Comparison of ENCODE assay signal across 8 cellular contexts in genomic region chr2:45909677-45910191, GRCh38.
A peak's percentile ranks its signal among the peaks of the same experiment; 100 is the strongest.
DNase-seq lines count a peak whose midpoint lies in the region; ATAC-seq, FAIRE-seq and TF ChIP-seq lines count a peak whose summit lies in the region.

No MANE protein-coding gene starts in this region.

- ATAC-seq in GM18499 (IDR thresholded peaks at IDR 0.05; ENCODE audit: insufficient read depth, unreplicated experiment) (peak; percentile 88), GM21825 (IDR thresholded peaks at IDR 0.05; ENCODE audit: unreplicated experiment) (peak; percentile 88)

- no peak overlapping the region for H3K4me3 Mint-ChIP-seq in glutamatergic neuron (ENCODE audit: unreplicated experiment)

- DNase-seq in MV-4-11 (lab: John Stamatoyannopoulos, UW) (peak; percentile 71), keratinocyte (ENCODE audit: low read depth, low spot score) (peak; percentile 84), foreskin fibroblast (no peak), colonic mucosa (no peak), glutamatergic neuron (no peak), spleen (no peak)

- FAIRE-seq in keratinocyte (lab: Jason Lieb, UNC), result peak; percentile 96

- H3K4me1 Mint-ChIP-seq in glutamatergic neuron (ENCODE audit: low read depth, unreplicated experiment), result peaks cover 14% of the 10 kb centered on the region

- H3K36me3 Mint-ChIP-seq in glutamatergic neuron (ENCODE audit: unreplicated experiment), result no peaks in the 10 kb centered on the region

- H3K27ac Mint-ChIP-seq in glutamatergic neuron (ENCODE audit: unreplicated experiment), result no peak overlapping the region

- peaks cover 15% of the 10 kb centered on the region for H3K27me3 Mint-ChIP-seq in glutamatergic neuron (ENCODE audit: unreplicated experiment)

- 35 to 55% (median 39%) methylated on average over 5 of the region's 5 CpGs for WGBS in spleen, 5 donors

- H3K27ac ChIP-seq in keratinocyte (ENCODE audit: control insufficient read depth, insufficient read depth, low read length) (no peak overlapping the region), colonic mucosa (no peak overlapping the region), spleen (peak overlapping the region in 4 of 8 donors; percentile 28 to 61 (median 50))

- H3K79me2 ChIP-seq in keratinocyte (ENCODE audit: control insufficient read depth, insufficient read depth, low read length), result no peaks in the 10 kb centered on the region

- no peak for TF ChIP-seq POLR2A in spleen (IDR thresholded peaks at IDR 0.05)

- H3K4me2 ChIP-seq in keratinocyte (ENCODE audit: control insufficient read depth, extremely low read depth, insufficient read depth, low read depth, low read length), result peak overlapping the region; percentile 15

- H3K4me3 ChIP-seq in keratinocyte (ENCODE audit: control insufficient read depth in 2 of 3, extremely low read depth in 1 of 3, insufficient read depth in 2 of 3, low read depth in 1 of 3, low read length in 3 of 3) (no peak overlapping the region), foreskin fibroblast (ENCODE audit: low read depth in 1 of 2, low read length in 2 of 2) (no peak overlapping the region), colonic mucosa (no peak overlapping the region), spleen (no peak overlapping the region)

- dilution Hi-C loops in keratinocyte (cut with MboI; ENCODE audit: extremely low pct_ligation_motif_present, low sequenced_read_pairs), result no loop called here

- no peak for TF ChIP-seq CTCF in keratinocyte (optimal IDR thresholded peaks at IDR 0.05 in 1 of 3, IDR thresholded peaks at IDR 0.05 in 1 of 3, conservative IDR thresholded peaks at IDR 0.05 in 1 of 3; ENCODE audit: extremely low read depth in 1 of 3, insufficient read depth in 2 of 3, low read length in 3 of 3)
- TF ChIP-seq CTCF in foreskin fibroblast (IDR thresholded peaks at IDR 0.05; ENCODE audit: low read depth, low read length), result no peak
- TF ChIP-seq CTCF in colonic mucosa (IDR thresholded peaks at IDR 0.05), result no peak
- no peak for TF ChIP-seq CTCF in glutamatergic neuron (IDR thresholded peaks at IDR 0.05; ENCODE audit: partially characterized antibody, unreplicated experiment)
- no peak for TF ChIP-seq CTCF in spleen (IDR thresholded peaks at IDR 0.05 in 8 of 11, conservative IDR thresholded peaks at IDR 0.05 in 3 of 11)

- H3K9me1 ChIP-seq in keratinocyte (ENCODE audit: control insufficient read depth, extremely low read depth, insufficient read depth, low read length), result peaks cover 2% of the 10 kb centered on the region

- no peaks in the 10 kb centered on the region for H3K36me3 ChIP-seq in keratinocyte (ENCODE audit: control insufficient read depth in 2 of 2, extremely low read depth in 1 of 2, insufficient read depth in 2 of 2, low read length in 2 of 2)
- no peaks in the 10 kb centered on the region for H3K36me3 ChIP-seq in colonic mucosa
- no peaks in the 10 kb centered on the region for H3K36me3 ChIP-seq in spleen

- H3K9ac ChIP-seq in keratinocyte (ENCODE audit: control insufficient read depth, extremely low read depth, insufficient read depth, low read length), result no peak overlapping the region
- H3K9ac ChIP-seq in colonic mucosa (ENCODE audit: low read depth in 2 of 2, low read length in 2 of 2), result no peak overlapping the region

- intact Hi-C loops in colonic mucosa (cut with DNase I) (no loop called here), spleen (cut with DNase I; ENCODE audit: low total_unique reads) (no loop called here)

- no peaks in the 10 kb centered on the region for H4K20me1 ChIP-seq in keratinocyte (ENCODE audit: control insufficient read depth, extremely low read depth, insufficient read depth, low read length)

- H3K9me3 ChIP-seq in keratinocyte (ENCODE audit: control insufficient read depth, low read depth, low read length) (no peaks in the 10 kb centered on the region), colonic mucosa (no peaks in the 10 kb centered on the region), spleen (no peaks in the 10 kb centered on the region)

- no peak overlapping the region for H2AFZ ChIP-seq in keratinocyte (ENCODE audit: control insufficient read depth, low read length)

- H3K9me3 Mint-ChIP-seq in glutamatergic neuron (ENCODE audit: unreplicated experiment), result peaks cover 4% of the 10 kb centered on the region

- H3K27me3 ChIP-seq in keratinocyte (ENCODE audit: control insufficient read depth, extremely low read depth, insufficient read depth, low read length) (no peaks in the 10 kb centered on the region), colonic mucosa (no peaks in the 10 kb centered on the region), spleen (replicated peaks in 1 of 7) (no peaks in the 10 kb centered on the region)

- H3K4me1 ChIP-seq in keratinocyte (ENCODE audit: control insufficient read depth, extremely low read depth, insufficient read depth, low read length) (peaks cover 29% of the 10 kb centered on the region), colonic mucosa (no peaks in the 10 kb centered on the region), spleen (peaks cover 3 to 36% (median 11%) of the 10 kb centered on the region in 6 donors)

Comparison
In these comparisons a context has a peak if more than half of its experiments do, and no peak if none do; other contexts are left out.
1. DNase-seq: peak in MV-4-11 (single experiment) and keratinocyte (single experiment); none in foreskin fibroblast (0 of 2), colonic mucosa (single experiment), glutamatergic neuron (single experiment) and spleen (single experiment).